8 cellular contexts compared by ENCODE assay signal in the genomic region with DNA sequence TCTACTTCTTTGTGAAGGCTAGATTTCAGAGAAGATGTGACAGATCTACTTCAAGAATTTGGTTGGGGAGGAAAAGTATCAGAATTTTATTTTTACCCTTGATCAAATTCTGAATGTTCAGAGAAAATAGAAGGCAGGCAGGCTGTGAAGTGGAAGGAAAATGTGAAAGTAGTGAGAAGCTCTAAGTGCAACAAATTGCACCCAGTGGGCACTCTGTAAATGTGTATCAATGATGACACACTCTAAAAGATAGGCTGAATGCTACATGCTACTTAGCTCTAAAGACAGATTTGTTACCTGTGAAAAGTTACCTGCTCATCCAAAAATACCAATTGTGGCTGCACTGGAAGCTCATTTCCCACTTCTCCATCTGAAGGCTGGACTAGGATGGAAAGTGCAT.
"Had no signal": no experiment of that assay in that cellular context is flagged by ENCODE, and none has a peak within 500 bp of the region (broad histone marks: within the 10 kb centered on the region; RNA-seq: fewer than 3 reads in every experiment).

No MANE protein-coding gene starts in this region.

- DNase-seq: GDM1, GF-D8 had no signal

- FAIRE-seq: G401.6, GM12878, GM12891, GM12892, GM18507, GM19239 had no signal

- H3K4me3 ChIP-seq: GM12878 had no signal

- ATAC-seq: GM12878 had no signal
